24 cellular contexts compared by ENCODE assay signal in the genomic region with DNA sequence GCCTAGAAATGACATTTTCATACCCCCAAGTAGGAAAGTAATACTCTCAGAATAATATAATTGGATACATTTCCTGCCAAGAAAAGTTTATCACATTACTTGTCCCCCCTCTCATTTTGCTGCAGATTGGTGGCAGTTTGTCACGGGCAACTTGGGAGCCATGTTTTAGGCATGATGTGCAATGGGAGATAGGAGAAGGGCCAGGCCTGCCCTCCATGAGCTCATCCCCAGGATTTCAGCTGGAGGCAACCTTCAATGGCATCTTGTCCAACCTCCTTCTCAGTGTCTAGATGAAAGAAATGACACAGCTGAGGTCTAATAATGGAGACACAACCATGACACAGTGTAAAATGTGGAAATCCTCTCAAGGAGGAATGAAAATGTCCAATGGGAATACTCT. TPM values are rescaled to one million over a fixed set of nuclear protein-coding genes. Genes with fewer than 3 reads are reported as not detected.
DNase-seq lines count a peak whose midpoint lies in the region; ATAC-seq, FAIRE-seq and TF ChIP-seq lines count a peak whose summit lies in the region.
"Had no signal": no experiment of that assay in that cellular context is flagged by ENCODE, and none has a peak within 500 bp of the region (broad histone marks: within the 10 kb centered on the region; RNA-seq: fewer than 3 reads in every experiment).

No MANE protein-coding gene starts in this region.

- H2AFZ ChIP-seq in astrocyte (ENCODE audit: low read depth, low read length) = no peak overlapping the region

- H3K9me3 Mint-ChIP-seq in astrocyte (ENCODE audit: unreplicated experiment) (no peaks in the 10 kb centered on the region), nephron progenitor cell (no peaks in the 10 kb centered on the region)
- H3K9me3 Mint-ChIP-seq: CD4-positive, alpha-beta memory T cell had no signal

- DNase-seq in HL-60 (ENCODE audit: low read depth in 1 of 2, low spot score in 1 of 2) = no peak
- no peak for DNase-seq in astrocyte (ENCODE audit: low read depth)
- no peak for DNase-seq in left ventricle myocardium superior
- DNase-seq in occipital lobe (lab: John Stamatoyannopoulos, UW) = no peak
- DNase-seq in nephron progenitor cell = no peak
- no peak for DNase-seq in NCI-H2107 (lab: John Stamatoyannopoulos, UW)
- DNase-seq: CD4-positive, alpha-beta memory T cell; DMS53; EL; GOT3; KBM-7; NCI-H1105 treated with DMSO at 0.1 percent for 48 hours; NCI-H187; NCI-H226; NCI-H524; NCI-H82; PC-3; RPMI8226 had no signal

- no peaks in the 10 kb centered on the region for H3K36me3 ChIP-seq in astrocyte (ENCODE audit: insufficient read depth, low read length)
- H3K36me3 ChIP-seq in neutrophil = no peaks in the 10 kb centered on the region
- H3K36me3 ChIP-seq: BLaER1 had no signal

- TF ChIP-seq CTCF in HL-60 (IDR thresholded peaks at IDR 0.05; ENCODE audit: insufficient read depth, low read length) (no peak), astrocyte (IDR thresholded peaks at IDR 0.05; ENCODE audit: insufficient read depth, low read depth, low read length) (no peak), neutrophil (IDR thresholded peaks at IDR 0.05) (no peak), nephron progenitor cell (IDR thresholded peaks at IDR 0.05) (no peak)

- H3K27ac ChIP-seq in HL-60 (replicated peaks) = peak overlapping the region; percentile 31
- no peak overlapping the region for H3K27ac ChIP-seq in astrocyte (ENCODE audit: low read depth, low read length)
- peak overlapping the region; percentile 71 for H3K27ac ChIP-seq in neutrophil
- H3K27ac ChIP-seq: A549, BLaER1 had no signal

- peak overlapping the region; percentile 55 for H3K27ac Mint-ChIP-seq in astrocyte (ENCODE audit: unreplicated experiment)
- H3K27ac Mint-ChIP-seq in nephron progenitor cell = no peak overlapping the region
- H3K27ac Mint-ChIP-seq: CD4-positive, alpha-beta memory T cell had no signal

- H3K4me1 Mint-ChIP-seq in astrocyte (ENCODE audit: low read depth, unreplicated experiment) (peaks cover 14% of the 10 kb centered on the region), nephron progenitor cell (peaks cover 5% of the 10 kb centered on the region)
- H3K4me1 Mint-ChIP-seq: CD4-positive, alpha-beta memory T cell had no signal

- H3K9ac ChIP-seq in astrocyte (ENCODE audit: low read length) = no peak overlapping the region
- H3K9ac ChIP-seq: BLaER1 had no signal

- H3K9me3 ChIP-seq in astrocyte (ENCODE audit: insufficient read depth, low read depth, low read length) (no peaks in the 10 kb centered on the region), neutrophil (no peaks in the 10 kb centered on the region)
- H3K9me3 ChIP-seq: A549, BLaER1 had no signal

- H3K4me3 Mint-ChIP-seq in astrocyte (ENCODE audit: unreplicated experiment) = no peak overlapping the region
- H3K4me3 Mint-ChIP-seq in nephron progenitor cell = no peak overlapping the region
- H3K4me3 Mint-ChIP-seq: CD4-positive, alpha-beta memory T cell had no signal

- intact Hi-C loops in left ventricle myocardium superior (cut with micrococcal nuclease) = no loop called here

- H3K79me2 ChIP-seq in astrocyte (ENCODE audit: insufficient read depth, low read length) = no peaks in the 10 kb centered on the region

- H3K4me1 ChIP-seq in astrocyte (ENCODE audit: insufficient read depth, low read length) (peaks cover 5% of the 10 kb centered on the region), neutrophil (ENCODE audit: control insufficient read depth in 1 of 2, insufficient read depth in 1 of 2, low read depth in 1 of 2, low read length in 1 of 2) (peaks cover 50 to 53% of the 10 kb centered on the region in 2 experiments)
- H3K4me1 ChIP-seq: A549 had no signal

- H3K27me3 ChIP-seq in HL-60 (ENCODE audit: insufficient read depth, poor library complexity, severe bottlenecking) (no peaks in the 10 kb centered on the region), astrocyte (ENCODE audit: insufficient read depth, low read length) (no peaks in the 10 kb centered on the region), neutrophil (no peaks in the 10 kb centered on the region)
- H3K27me3 ChIP-seq: BLaER1 had no signal

- H3K4me3 ChIP-seq in HL-60 (replicated peaks; ENCODE audit: insufficient read depth, low read length) (no peak overlapping the region), astrocyte (ENCODE audit: insufficient read depth, low read depth, low read length) (no peak overlapping the region), neutrophil (ENCODE audit: low read depth in 1 of 2, low read length in 1 of 2) (no peak overlapping the region)
- H3K4me3 ChIP-seq: A549, BLaER1, GM12878 had no signal

- H3K36me3 Mint-ChIP-seq in astrocyte (ENCODE audit: low read depth, unreplicated experiment) (no peaks in the 10 kb centered on the region), nephron progenitor cell (ENCODE audit: low read depth) (no peaks in the 10 kb centered on the region)
- H3K36me3 Mint-ChIP-seq: CD4-positive, alpha-beta memory T cell had no signal

- FAIRE-seq in astrocyte (lab: Jason Lieb, UNC) = no peak
- FAIRE-seq: A549, GM12878, GM19239 had no signal

- ATAC-seq in left ventricle myocardium superior = peak; percentile 43
- ATAC-seq in GM18858 (IDR thresholded peaks at IDR 0.05; ENCODE audit: unreplicated experiment) = no peak
- ATAC-seq: A549, GM12878, PC-3 had no signal

- H4K20me1 ChIP-seq in astrocyte (ENCODE audit: insufficient read depth, low read length) = no peaks in the 10 kb centered on the region
- H4K20me1 ChIP-seq: BLaER1 had no signal

- no peak overlapping the region for H3K4me2 ChIP-seq in astrocyte (ENCODE audit: low read length)
- H3K4me2 ChIP-seq: A549, BLaER1 had no signal

- peaks cover 12% of the 10 kb centered on the region for H3K27me3 Mint-ChIP-seq in astrocyte (ENCODE audit: low read depth, unreplicated experiment)
- peaks cover 9% of the 10 kb centered on the region for H3K27me3 Mint-ChIP-seq in nephron progenitor cell (ENCODE audit: low read depth, poor library complexity)

RNA-seq across cellular contexts. Expression of gene RAB31, which starts 11.4 kb away (rescaled TPM):
- total RNA-seq in astrocyte (88.7 and 100 TPM in 2 replicates), left ventricle myocardium superior (7.6 TPM), occipital lobe (27.6 TPM)
